ENCODE assay signal across 11 cellular contexts in the genomic region with DNA sequence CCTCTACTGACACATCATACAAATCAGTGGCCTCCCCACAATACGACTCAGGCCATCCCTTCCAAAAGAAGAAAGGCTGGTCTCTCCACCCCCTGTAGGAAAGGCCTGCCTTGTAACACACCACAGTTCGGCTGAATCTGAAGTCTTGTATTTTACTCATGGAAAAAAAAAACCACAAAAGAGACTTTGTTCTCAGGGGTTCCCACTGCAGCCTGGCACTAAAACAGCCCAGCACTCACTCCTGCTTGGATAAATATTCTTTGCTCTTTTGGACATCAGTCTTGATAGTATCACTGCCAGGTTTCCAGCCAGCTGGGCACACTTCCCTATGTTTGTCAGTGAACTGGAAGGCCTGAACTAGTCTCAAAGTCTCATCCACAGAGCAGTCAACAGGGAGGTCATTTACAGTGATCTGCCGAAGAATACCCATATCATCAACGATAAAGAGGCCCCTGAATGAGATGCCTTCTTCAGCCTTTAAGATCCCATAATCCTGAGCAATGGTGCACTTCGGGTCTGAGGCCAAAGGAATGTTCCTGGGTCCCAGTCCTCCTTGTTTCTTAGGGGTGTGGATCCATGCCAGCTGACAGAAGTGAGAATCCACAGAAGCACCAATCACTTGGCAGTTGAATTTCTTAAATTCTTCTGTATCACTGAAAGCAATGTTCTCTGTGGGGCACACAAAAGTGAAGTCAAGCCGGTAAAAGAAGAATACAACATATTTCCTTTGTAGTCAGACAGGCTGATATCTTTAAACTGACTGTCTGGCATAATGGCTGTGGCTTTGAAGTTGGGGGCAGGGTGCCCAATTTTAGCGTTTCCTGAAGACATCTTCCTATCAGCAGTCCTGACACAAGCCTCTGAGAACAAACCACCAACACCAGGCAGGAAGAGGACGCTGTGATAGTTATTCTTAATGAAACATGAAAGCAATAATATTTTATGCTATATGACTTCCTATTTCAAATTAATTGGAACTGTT.
DNase-seq lines count a peak whose midpoint lies in the region; ATAC-seq and TF ChIP-seq lines count a peak whose summit lies in the region.
"Had no signal": no experiment of that assay in that cellular context is flagged by ENCODE, and none has a peak within 500 bp of the region (broad histone marks: within the 10 kb centered on the region; RNA-seq: fewer than 3 reads in every experiment).

No MANE protein-coding gene starts in this region.

- TF ChIP-seq CTCF in breast epithelium (IDR thresholded peaks at IDR 0.05) = no peak
- no peak for TF ChIP-seq CTCF in MCF 10A (IDR thresholded peaks at IDR 0.05; ENCODE audit: unreplicated experiment)
- TF ChIP-seq CTCF in fibroblast of lung (conservative IDR thresholded peaks at IDR 0.05 in 1 of 2, IDR thresholded peaks at IDR 0.05 in 1 of 2; ENCODE audit: low read depth in 1 of 2, low read length in 2 of 2) = no peak
- TF ChIP-seq CTCF in lower lobe of right lung (IDR thresholded peaks at IDR 0.05) = no peak
- TF ChIP-seq CTCF in PC-3 (conservative IDR thresholded peaks at IDR 0.05; ENCODE audit: low read depth, low read length) = no peak

- CTCF ChIA-PET in MCF 10A (lab: Yijun Ruan, JAX) = interaction anchor here (0.5 kb wide), 1 partner anchor 92 kb away, joined by 3 read pairs; no protein-coding TSS in a partner anchor
- CTCF ChIA-PET in PC-3 (lab: Charles Lee) = no interaction called here

- H3K4me3 Mint-ChIP-seq in MCF 10A (ENCODE audit: unreplicated experiment) = no peak overlapping the region
- H3K4me3 Mint-ChIP-seq: dendritic cell treated with granulocyte-macrophage colony-stimulating factor and Interleukin-4, amounts not matched to agents 40 ng/mL and 50 ng/mL, for 4 days had no signal

- H3K9me2 ChIP-seq in PC-3 (replicated peaks; ENCODE audit: low read length) = no peaks in the 10 kb centered on the region

- no peaks in the 10 kb centered on the region for H3K36me3 Mint-ChIP-seq in MCF 10A (ENCODE audit: insufficient read depth, unreplicated experiment)

- H3F3A ChIP-seq in PC-3 (ENCODE audit: low read length, unreplicated experiment) = no peaks in the 10 kb centered on the region

- H3K27ac Mint-ChIP-seq in MCF 10A (ENCODE audit: low read depth, unreplicated experiment) = no peak overlapping the region
- H3K27ac Mint-ChIP-seq: dendritic cell treated with granulocyte-macrophage colony-stimulating factor and Interleukin-4, amounts not matched to agents 40 ng/mL and 50 ng/mL, for 4 days had no signal

- H3K27me3 ChIP-seq in breast epithelium (no peaks in the 10 kb centered on the region), fibroblast of lung (ENCODE audit: control insufficient read depth, insufficient read depth, low read length) (no peaks in the 10 kb centered on the region), muscle layer of colon (ENCODE audit: control insufficient read depth in 1 of 2, insufficient read depth in 2 of 2, low read length in 2 of 2) (no peaks in the 10 kb centered on the region), lower lobe of right lung (ENCODE audit: low read depth) (no peaks in the 10 kb centered on the region), PC-3 (ENCODE audit: low read length) (no peaks in the 10 kb centered on the region)

- no peak for TF ChIP-seq POLR2A in breast epithelium (IDR thresholded peaks at IDR 0.05)

- peaks cover 8% of the 10 kb centered on the region for H3K4me1 Mint-ChIP-seq in MCF 10A (ENCODE audit: insufficient read depth, unreplicated experiment)

- H2AFZ ChIP-seq in fibroblast of lung (ENCODE audit: low read length) (peak overlapping the region; percentile 46), PC-3 (ENCODE audit: low read length) (no peak overlapping the region)

- DNase-seq in breast epithelium (ENCODE audit: low spot score in 2 of 2) = peak; percentile 31 to 53
- DNase-seq in MCF 10A (ENCODE audit: unreplicated experiment) = no peak
- DNase-seq in fibroblast of lung (ENCODE audit: low read depth in 2 of 2) = peak in 1 of 2 donors; percentile 48
- DNase-seq in EL = no peak
- no peak for DNase-seq in lower lobe of right lung
- no peak for DNase-seq in PC-3
- DNase-seq: activated T-cell treated with anti-CD3 and anti-CD28 coated beads, Interleukin-2, amount 50 U/mL, for 1 hour; NCI-H524 treated with DMSO at 0.1 percent for 48 hours had no signal

- POLR2A ChIA-PET in MCF 10A (lab: Yijun Ruan, JAX) (no interaction called here), PC-3 (lab: Charles Lee; ENCODE audit: unreplicated experiment) (no interaction called here)

- no peak overlapping the region for H3K9ac ChIP-seq in fibroblast of lung (ENCODE audit: insufficient read depth, low read length)
- no peak overlapping the region for H3K9ac ChIP-seq in muscle layer of colon (ENCODE audit: low read length)
- no peak overlapping the region for H3K9ac ChIP-seq in PC-3 (ENCODE audit: low read length)

- H3K9me3 ChIP-seq in breast epithelium (no peaks in the 10 kb centered on the region), fibroblast of lung (ENCODE audit: control insufficient read depth, insufficient read depth, low read depth, low read length) (no peaks in the 10 kb centered on the region), muscle layer of colon (ENCODE audit: low read length) (no peaks in the 10 kb centered on the region), lower lobe of right lung (no peaks in the 10 kb centered on the region), PC-3 (ENCODE audit: low read length) (no peaks in the 10 kb centered on the region)

- ATAC-seq in lower lobe of right lung (no peak), PC-3 (no peak), HG02870 (IDR thresholded peaks at IDR 0.05; ENCODE audit: unreplicated experiment) (no peak)

- no peaks in the 10 kb centered on the region for H3K79me2 ChIP-seq in fibroblast of lung (ENCODE audit: control insufficient read depth, insufficient read depth, low read length)
- no peaks in the 10 kb centered on the region for H3K79me2 ChIP-seq in PC-3 (ENCODE audit: low read length)

- H3K27ac ChIP-seq in breast epithelium (peak overlapping the region; percentile 54 to 69), fibroblast of lung (ENCODE audit: insufficient read depth, low read length) (no peak overlapping the region), muscle layer of colon (ENCODE audit: low read depth, low read length) (peak overlapping the region; percentile 54), lower lobe of right lung (no peak overlapping the region), PC-3 (ENCODE audit: low read length) (no peak overlapping the region)

- no peaks in the 10 kb centered on the region for H3K27me3 Mint-ChIP-seq in MCF 10A (ENCODE audit: insufficient read depth, unreplicated experiment)
- H3K27me3 Mint-ChIP-seq: dendritic cell treated with granulocyte-macrophage colony-stimulating factor and Interleukin-4, amounts not matched to agents 40 ng/mL and 50 ng/mL, for 4 days had no signal

- intact Hi-C loops in breast epithelium (cut with DNase I; ENCODE audit: low total_unique reads) = no loop called here
- intact Hi-C loops in MCF 10A (cut with micrococcal nuclease) = loop anchor here (10.0 kb wide), 1 partner anchor 78 kb away; no protein-coding TSS in a partner anchor
- intact Hi-C loops in lower lobe of right lung (cut with DNase I) = no loop called here
- intact Hi-C loops in PC-3 (cut with micrococcal nuclease) = no loop called here

- H3K4me1 ChIP-seq in breast epithelium = peaks cover 3 to 6% of the 10 kb centered on the region in 2 donors
- no peaks in the 10 kb centered on the region for H3K4me1 ChIP-seq in fibroblast of lung (ENCODE audit: control insufficient read depth, extremely low read depth, insufficient read depth, low read length)
- peaks cover 27% of the 10 kb centered on the region for H3K4me1 ChIP-seq in muscle layer of colon (ENCODE audit: insufficient read depth, low read length)
- H3K4me1 ChIP-seq in lower lobe of right lung = no peaks in the 10 kb centered on the region
- no peaks in the 10 kb centered on the region for H3K4me1 ChIP-seq in PC-3 (ENCODE audit: insufficient read depth, low read length)

- H3K4me3 ChIP-seq in breast epithelium (no peak overlapping the region), fibroblast of lung (replicated peaks in 1 of 4; ENCODE audit: control extremely low read depth in 1 of 4, insufficient read depth in 1 of 4, low read depth in 3 of 4, low read length in 4 of 4) (no peak overlapping the region), muscle layer of colon (ENCODE audit: low read depth in 1 of 2, low read length in 2 of 2) (peak overlapping the region in 1 of 2 donors; percentile 35), lower lobe of right lung (no peak overlapping the region), PC-3 (ENCODE audit: low read length) (no peak overlapping the region)

- no TSS peak for BruUV-seq in MCF 10A (replicated peaks; lab: Mats Ljungman, UMichigan)
- no TSS peak for BruUV-seq in PC-3 (replicated peaks; lab: Mats Ljungman, UMichigan)

- no peaks in the 10 kb centered on the region for H4K20me1 ChIP-seq in fibroblast of lung (ENCODE audit: control insufficient read depth, extremely low read depth, insufficient read depth, low read length)
- H4K20me1 ChIP-seq in PC-3 (ENCODE audit: low read length) = no peaks in the 10 kb centered on the region

- no peak overlapping the region for H3K4me2 ChIP-seq in fibroblast of lung (ENCODE audit: extremely low read depth, insufficient read depth, low read length)
- H3K4me2 ChIP-seq in PC-3 (ENCODE audit: low read length) = no peak overlapping the region

- no peaks in the 10 kb centered on the region for H3K36me3 ChIP-seq in breast epithelium
- H3K36me3 ChIP-seq in fibroblast of lung (ENCODE audit: control insufficient read depth, insufficient read depth, low read length) = no peaks in the 10 kb centered on the region
- no peaks in the 10 kb centered on the region for H3K36me3 ChIP-seq in muscle layer of colon (ENCODE audit: insufficient read depth, low read length)
- no peaks in the 10 kb centered on the region for H3K36me3 ChIP-seq in lower lobe of right lung
- no peaks in the 10 kb centered on the region for H3K36me3 ChIP-seq in PC-3 (ENCODE audit: low read depth, low read length)

- H3K9me3 Mint-ChIP-seq in MCF 10A (ENCODE audit: unreplicated experiment) = no peaks in the 10 kb centered on the region

Comparison
In these comparisons a context has a peak if more than half of its experiments do, and no peak if none do; other contexts are left out.
1. DNase-seq: peak in breast epithelium (2 of 2); none in MCF 10A (single experiment), EL (single experiment), lower lobe of right lung (single experiment) and PC-3 (single experiment).
2. H3K27ac ChIP-seq: peak in breast epithelium (2 of 2) and muscle layer of colon (single experiment); none in fibroblast of lung (single experiment), lower lobe of right lung (single experiment) and PC-3 (single experiment).